ENCODE assay signal across 26 cellular contexts in the genomic region with DNA sequence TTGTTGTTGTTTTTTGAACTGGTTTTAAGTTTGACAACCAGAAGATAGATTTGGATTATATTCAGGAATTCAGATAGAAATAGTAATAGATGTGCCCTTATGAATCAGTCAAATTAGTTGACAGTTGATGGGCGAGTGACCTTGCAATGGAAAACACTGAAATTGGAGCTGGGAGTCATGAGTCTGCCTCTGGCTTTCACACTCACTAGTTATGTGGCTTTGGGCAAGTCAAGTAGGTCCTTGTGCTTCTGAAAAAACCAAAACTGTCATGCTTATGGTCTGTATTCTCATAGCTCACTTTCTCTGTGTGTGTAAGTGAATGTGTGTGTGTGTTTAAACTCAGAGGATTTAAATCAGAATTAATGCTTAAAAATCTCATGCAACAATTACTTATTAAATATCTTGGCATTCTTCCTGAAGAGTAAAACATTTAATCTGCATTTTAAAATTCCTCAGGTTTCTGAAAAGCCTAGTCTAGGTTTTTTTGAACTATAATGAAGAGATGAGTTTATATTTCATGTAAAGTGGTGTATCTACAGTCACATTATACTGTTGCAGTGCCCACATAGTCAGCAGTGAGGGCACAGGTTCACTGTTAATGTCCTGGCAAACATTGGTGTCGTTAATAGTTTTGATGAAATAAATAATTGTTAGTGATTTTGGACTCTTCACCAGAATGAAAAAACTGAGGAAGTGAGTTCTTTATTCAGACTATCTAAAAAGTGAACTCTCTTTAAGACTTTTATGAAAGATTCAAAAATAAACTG. TPM values are rescaled to one million over a fixed set of nuclear protein-coding genes. Genes with fewer than 3 reads are reported as not detected.
A peak's percentile ranks its signal among the peaks of the same experiment; 100 is the strongest.
DNase-seq lines count a peak whose midpoint lies in the region; ATAC-seq, FAIRE-seq and TF ChIP-seq lines count a peak whose summit lies in the region.
"Had no signal": no experiment of that assay in that cellular context is flagged by ENCODE, and none has a peak within 500 bp of the region (broad histone marks: within the 10 kb centered on the region; RNA-seq: fewer than 3 reads in every experiment).

No MANE protein-coding gene starts in this region.

- peak; percentile 59 for ATAC-seq in HG02870 (IDR thresholded peaks at IDR 0.05; ENCODE audit: unreplicated experiment)
- ATAC-seq in left ventricle myocardium superior: no peak
- no peak for ATAC-seq in natural killer cell
- ATAC-seq: activated CD8-positive, alpha-beta T cell treated with anti-CD3 and anti-CD28 coated beads, Interleukin-2, amount 10 ng/mL, durations not matched to agents 7 days and 5 days; HCT116; left lobe of liver; PC-3; sciatic nerve had no signal

- dilution Hi-C loops in keratinocyte (cut with MboI; ENCODE audit: extremely low pct_ligation_motif_present, low sequenced_read_pairs): no loop called here

- peaks cover 3% of the 10 kb centered on the region for H3K79me2 ChIP-seq in keratinocyte (ENCODE audit: control insufficient read depth, insufficient read depth, low read length)

- no peak overlapping the region for H3K4me2 ChIP-seq in keratinocyte (ENCODE audit: control insufficient read depth, extremely low read depth, insufficient read depth, low read depth, low read length)
- H3K4me2 ChIP-seq: BLaER1 treated with 17β-estradiol and CSF1 and Interleukin-3, amounts not matched to agents 10 nM and 100 nM had no signal

- H3K9ac ChIP-seq in keratinocyte (ENCODE audit: control insufficient read depth, extremely low read depth, insufficient read depth, low read length) (no peak overlapping the region), skeletal muscle tissue (ENCODE audit: low read depth in 1 of 3, low read length in 3 of 3) (peak overlapping the region in 2 of 3 donors; percentile 15 to 63)
- H3K9ac ChIP-seq: BLaER1 treated with 17β-estradiol and CSF1 and Interleukin-3, amounts not matched to agents 10 nM and 100 nM had no signal

- no peak overlapping the region for H3K27ac ChIP-seq in keratinocyte (ENCODE audit: control insufficient read depth, insufficient read depth, low read length)
- peak overlapping the region; percentile 64 for H3K27ac ChIP-seq in skeletal muscle tissue (ENCODE audit: low read depth, low read length)
- H3K27ac ChIP-seq: BLaER1 treated with 17β-estradiol and CSF1 and Interleukin-3, amounts not matched to agents 10 nM and 100 nM; breast epithelium; SK-N-MC; transverse colon had no signal

- H3K4me3 ChIP-seq in keratinocyte (ENCODE audit: control insufficient read depth in 2 of 3, extremely low read depth in 1 of 3, insufficient read depth in 2 of 3, low read depth in 1 of 3, low read length in 3 of 3) (no peak overlapping the region), skeletal muscle tissue (ENCODE audit: low read length in 3 of 3) (peak overlapping the region; percentile 8 to 23 (median 15))
- H3K4me3 ChIP-seq: BLaER1 treated with 17β-estradiol and CSF1 and Interleukin-3, amounts not matched to agents 10 nM and 100 nM; breast epithelium; SK-N-MC; transverse colon had no signal

- H3K27me3 ChIP-seq in keratinocyte (ENCODE audit: control insufficient read depth, extremely low read depth, insufficient read depth, low read length) (no peaks in the 10 kb centered on the region), skeletal muscle tissue (ENCODE audit: control insufficient read depth in 3 of 3, insufficient read depth in 3 of 3, low read length in 3 of 3) (no peaks in the 10 kb centered on the region)
- H3K27me3 ChIP-seq: BLaER1 treated with 17β-estradiol and CSF1 and Interleukin-3, amounts not matched to agents 10 nM and 100 nM; breast epithelium; transverse colon had no signal

- DNase-seq in SK-MEL-5 (ENCODE audit: low read depth, low spot score): peak; percentile 1
- DNase-seq in keratinocyte (ENCODE audit: low read depth, low spot score): no peak
- no peak for DNase-seq in left ventricle myocardium superior
- DNase-seq in activated CD4-positive, CD25-positive, alpha-beta regulatory T cell (lab: John Stamatoyannopoulos, UW): no peak
- DNase-seq in natural killer cell: no peak
- DNase-seq: activated CD4-positive, alpha-beta T cell treated with anti-CD3 and anti-CD28 coated beads for 1 hour; activated CD8-positive, alpha-beta T cell treated with anti-CD3 and anti-CD28 coated beads, Interleukin-2, amount 10 ng/mL, durations not matched to agents 7 days and 5 days; activated naive CD4-positive, alpha-beta T cell treated with anti-CD3 and anti-CD28 coated beads, Interleukin-2, amount 50 U/mL, for 16 hours; DMS153; immature natural killer cell; mesenchymal stem cell; NCI-H526 treated with DMSO at 0.1 percent for 48 hours; PC-3; stimulated activated CD4-positive, alpha-beta T cell treated with anti-CD3 and anti-CD28 coated beads, Interleukin-4, amount 100 ng/mL, for 1 hour; T-helper 2 cell; transverse colon had no signal

- no peak overlapping the region for H2AFZ ChIP-seq in keratinocyte (ENCODE audit: control insufficient read depth, low read length)

- no peak overlapping the region for H3K4me3 Mint-ChIP-seq in natural killer cell
- H3K4me3 Mint-ChIP-seq: activated CD8-positive, alpha-beta T cell treated with anti-CD3 and anti-CD28 coated beads, Interleukin-2, amount 10 ng/mL, durations not matched to agents 7 days and 5 days; immature natural killer cell had no signal

- peaks cover 0 to 4% of the 10 kb centered on the region in 2 experiments for H3K36me3 ChIP-seq in keratinocyte (ENCODE audit: control insufficient read depth in 2 of 2, extremely low read depth in 1 of 2, insufficient read depth in 2 of 2, low read length in 2 of 2)
- H3K36me3 ChIP-seq in skeletal muscle tissue (ENCODE audit: control insufficient read depth in 3 of 3, insufficient read depth in 3 of 3, low read length in 3 of 3): no peaks in the 10 kb centered on the region
- H3K36me3 ChIP-seq: breast epithelium had no signal

- no peaks in the 10 kb centered on the region for H3K4me1 ChIP-seq in keratinocyte (ENCODE audit: control insufficient read depth, extremely low read depth, insufficient read depth, low read length)
- H3K4me1 ChIP-seq in skeletal muscle tissue (ENCODE audit: control insufficient read depth in 3 of 3, insufficient read depth in 3 of 3, low read length in 3 of 3): peaks cover 0 to 6% (median 0%) of the 10 kb centered on the region in 3 donors
- H3K4me1 ChIP-seq: breast epithelium, transverse colon had no signal

- TF ChIP-seq CTCF in keratinocyte (optimal IDR thresholded peaks at IDR 0.05 in 1 of 3, IDR thresholded peaks at IDR 0.05 in 1 of 3, conservative IDR thresholded peaks at IDR 0.05 in 1 of 3; ENCODE audit: extremely low read depth in 1 of 3, insufficient read depth in 2 of 3, low read length in 3 of 3) (no peak), natural killer cell (IDR thresholded peaks at IDR 0.05) (no peak)

- H3K36me3 Mint-ChIP-seq in natural killer cell: peaks cover 16% of the 10 kb centered on the region

- in situ Hi-C loops in SK-MEL-5 (cut with HindIII; ENCODE audit: low pct_unique_long_range_greater_than_20kb, low sequenced_read_pairs): no loop called here

- FAIRE-seq in keratinocyte (lab: Jason Lieb, UNC): peak; percentile 44
- FAIRE-seq: endothelial cell of umbilical vein, GM12892 had no signal

- H3K9me3 ChIP-seq in keratinocyte (ENCODE audit: control insufficient read depth, low read depth, low read length) (no peaks in the 10 kb centered on the region), skeletal muscle tissue (ENCODE audit: control insufficient read depth in 3 of 3, low read length in 3 of 3) (peaks cover 0 to 4% (median 0%) of the 10 kb centered on the region in 3 donors)

- intact Hi-C loops in left ventricle myocardium superior (cut with micrococcal nuclease): no loop called here
- intact Hi-C loops in natural killer cell (cut with micrococcal nuclease): no loop called here

- no peaks in the 10 kb centered on the region for H4K20me1 ChIP-seq in keratinocyte (ENCODE audit: control insufficient read depth, extremely low read depth, insufficient read depth, low read length)
- H4K20me1 ChIP-seq: BLaER1 treated with 17β-estradiol and CSF1 and Interleukin-3, amounts not matched to agents 10 nM and 100 nM had no signal

- peaks cover 0 to 3% of the 10 kb centered on the region in 2 donors for H3K9me3 Mint-ChIP-seq in natural killer cell

- no peak overlapping the region for H3K27ac Mint-ChIP-seq in natural killer cell
- H3K27ac Mint-ChIP-seq: activated CD8-positive, alpha-beta T cell treated with anti-CD3 and anti-CD28 coated beads, Interleukin-2, amount 10 ng/mL, durations not matched to agents 7 days and 5 days; immature natural killer cell had no signal

- H3K4me1 Mint-ChIP-seq in natural killer cell: peaks cover 0 to 4% of the 10 kb centered on the region in 2 donors
- H3K4me1 Mint-ChIP-seq: immature natural killer cell had no signal

- no peaks in the 10 kb centered on the region for H3K27me3 Mint-ChIP-seq in natural killer cell (ENCODE audit: low read depth in 2 of 2)

- H3K9me1 ChIP-seq in keratinocyte (ENCODE audit: control insufficient read depth, extremely low read depth, insufficient read depth, low read length): no peaks in the 10 kb centered on the region

RNA-seq across cellular contexts. Expression of gene UCHL3, which starts 32.5 kb away (rescaled TPM):
- 48.2 and 54.7 TPM in 2 replicates for total RNA-seq in SK-MEL-5 (2014; rRNA removed; shearing (Covaris generic))
- polyA plus RNA-seq in SK-MEL-5 (2015; cell fraction: cytosol; rRNA removed): 16.3 and 30.8 TPM in 2 replicates
- 12.9 and 14.9 TPM in 2 replicates for polyA plus RNA-seq in SK-MEL-5 (2015; cell fraction: nucleus; rRNA removed)
- polyA plus RNA-seq in keratinocyte: 78.6 to 134 TPM (median 108 TPM) in 3 replicates
- 80.8 TPM for polyA plus RNA-seq in keratinocyte (2011; ENCODE audit: low read depth)
- 82.9 and 165 TPM in 2 replicates for polyA plus RNA-seq in keratinocyte (2011; cell fraction: cytosol; rRNA removed)
- polyA plus RNA-seq in keratinocyte (2011; cell fraction: nucleus; rRNA removed): 36.2 and 51.9 TPM in 2 replicates
- polyA plus RNA-seq in keratinocyte (2012; ENCODE audit: low replicate concordance): 84.5 and 100 TPM in 2 replicates
- polyA minus RNA-seq in keratinocyte: 8.9 to 84.2 TPM (median 45.6 TPM) in 3 replicates
- 31.1 TPM for polyA minus RNA-seq in keratinocyte (2011; cell fraction: cytosol; rRNA and poly(A)+ RNA removed)
- polyA minus RNA-seq in keratinocyte (2011; cell fraction: nucleus; rRNA and poly(A)+ RNA removed): 5.2 and 13.4 TPM in 2 replicates
- 8.4 TPM for total RNA-seq in skeletal muscle tissue
- total RNA-seq in left ventricle myocardium superior: 23.7 TPM
- total RNA-seq in natural killer cell: 10 to 100 TPM; 19.3 to 23.1 (median 22.7) TPM

RNA-seq across cellular contexts. Expression of gene COMMD6, which starts 44.4 kb away (rescaled TPM):
- 214 TPM in 2 replicates for total RNA-seq in SK-MEL-5 (2014; rRNA removed; shearing (Covaris generic))
- 21.4 and 68.6 TPM in 2 replicates for polyA plus RNA-seq in SK-MEL-5 (2015; cell fraction: cytosol; rRNA removed)
- polyA plus RNA-seq in SK-MEL-5 (2015; cell fraction: nucleus; rRNA removed): 25.5 and 34.8 TPM in 2 replicates
- polyA plus RNA-seq in keratinocyte: 96.8 to 451 TPM (median 403 TPM) in 3 replicates
- polyA plus RNA-seq in keratinocyte (2011; ENCODE audit: low read depth): 115 TPM
- 151 and 315 TPM in 2 replicates for polyA plus RNA-seq in keratinocyte (2011; cell fraction: cytosol; rRNA removed)
- 32.0 and 43.2 TPM in 2 replicates for polyA plus RNA-seq in keratinocyte (2011; cell fraction: nucleus; rRNA removed)
- polyA plus RNA-seq in keratinocyte (2012; ENCODE audit: low replicate concordance): 262 and 285 TPM in 2 replicates
- 18.9 to 44.8 TPM (median 26.9 TPM) in 3 replicates for polyA minus RNA-seq in keratinocyte
- 37.4 TPM for polyA minus RNA-seq in keratinocyte (2011; cell fraction: cytosol; rRNA and poly(A)+ RNA removed)
- polyA minus RNA-seq in keratinocyte (2011; cell fraction: nucleus; rRNA and poly(A)+ RNA removed): 13.9 and 21.6 TPM in 2 replicates
- total RNA-seq in skeletal muscle tissue: 28.2 TPM
- 129 TPM for total RNA-seq in left ventricle myocardium superior
- 100 to 1,000 TPM; 111 to 149 (median 118) TPM for total RNA-seq in natural killer cell

RNA-seq across cellular contexts. Expression of gene LMO7, which starts 54.1 kb away (rescaled TPM):
- 2.4 and 5.9 TPM in 2 replicates for total RNA-seq in SK-MEL-5 (2014; rRNA removed; shearing (Covaris generic))
- 2.0 and 2.3 TPM in 2 replicates for polyA plus RNA-seq in SK-MEL-5 (2015; cell fraction: cytosol; rRNA removed)
- 6.0 and 10.2 TPM in 2 replicates for polyA plus RNA-seq in SK-MEL-5 (2015; cell fraction: nucleus; rRNA removed)
- polyA plus RNA-seq in keratinocyte: 3.3 to 8.9 TPM (median 8.9 TPM) in 3 replicates
- 203 TPM for polyA plus RNA-seq in keratinocyte (2011; ENCODE audit: low read depth)
- polyA plus RNA-seq in keratinocyte (2011; cell fraction: cytosol; rRNA removed): 6.4 and 6.6 TPM in 2 replicates
- polyA plus RNA-seq in keratinocyte (2011; cell fraction: nucleus; rRNA removed): 27.5 and 27.7 TPM in 2 replicates
- 7.1 and 62.2 TPM in 2 replicates for polyA plus RNA-seq in keratinocyte (2012; ENCODE audit: low replicate concordance)
- 8.8 to 22.5 TPM (median 14.3 TPM) in 3 replicates for polyA minus RNA-seq in keratinocyte
- polyA minus RNA-seq in keratinocyte (2011; cell fraction: cytosol; rRNA and poly(A)+ RNA removed): 5.2 TPM
- polyA minus RNA-seq in keratinocyte (2011; cell fraction: nucleus; rRNA and poly(A)+ RNA removed): 27.4 and 70.0 TPM in 2 replicates
- total RNA-seq in skeletal muscle tissue (176 TPM), left ventricle myocardium superior (480 TPM), natural killer cell (10 to 100 TPM in 1 of 3 donors, 1 to 10 TPM in 2; 5.5 to 10.4 (median 7.9) TPM)

Comparison
In these comparisons a context has a peak if more than half of its experiments do, and no peak if none do; other contexts are left out.
1. H3K4me3 ChIP-seq: peak in skeletal muscle tissue (3 of 3); none in keratinocyte (0 of 3).
2. RNA of gene LMO7, which starts 54.1 kb away (total RNA-seq): 480 TPM in left ventricle myocardium superior (single experiment) and 176 TPM in skeletal muscle tissue (single experiment); 5.5 to 10.4 TPM in natural killer cell and 2.4 to 5.9 TPM in SK-MEL-5; every median in the first group is over 10 times any median in the second.